In genomic region chr17:41935641-41936040, GRCh38 we compare ENCODE assay signal across 30 cellular contexts.
"Had no signal": no experiment of that assay in that cellular context is flagged by ENCODE, and none has a peak within 500 bp of the region (broad histone marks: within the 10 kb centered on the region; RNA-seq: fewer than 3 reads in every experiment).

No MANE protein-coding gene starts in this region.

- H3K4me3 Mint-ChIP-seq: activated B cell treated with CpG ODN at 0.5 μM for 24 hours; activated CD8-positive, alpha-beta T cell treated with anti-CD3 and anti-CD28 coated beads for 36 hours; activated naive CD4-positive, alpha-beta T cell treated with anti-CD3 and anti-CD28 coated beads for 36 hours; activated naive CD4-positive, alpha-beta T cell treated with anti-CD3 and anti-CD28 coated beads, Interleukin-2, amount 50 U/mL, for 24 hours; activated naive CD8-positive, alpha-beta T cell treated with anti-CD3 and anti-CD28 coated beads for 36 hours; activated naive CD8-positive, alpha-beta T cell treated with anti-CD3 and anti-CD28 coated beads, Interleukin-2, amount 50 U/mL, for 24 hours; activated T-cell treated with anti-CD3 and anti-CD28 coated beads, Interleukin-2, amount 50 U/mL, for 4 hours; activated T-helper 17 cell treated with anti-CD3 and anti-CD28 coated beads, Interleukin-2, amount 50 U/mL, for 72 hours; effector memory CD8-positive, alpha-beta T cell had no signal

- H3K9me3 Mint-ChIP-seq: activated B cell treated with CpG ODN at 0.5 μM for 24 hours; activated CD8-positive, alpha-beta T cell treated with anti-CD3 and anti-CD28 coated beads for 36 hours; activated naive CD4-positive, alpha-beta T cell treated with anti-CD3 and anti-CD28 coated beads for 36 hours; activated naive CD4-positive, alpha-beta T cell treated with anti-CD3 and anti-CD28 coated beads, Interleukin-2, amount 50 U/mL, for 24 hours; activated naive CD8-positive, alpha-beta T cell treated with anti-CD3 and anti-CD28 coated beads for 36 hours; activated naive CD8-positive, alpha-beta T cell treated with anti-CD3 and anti-CD28 coated beads, Interleukin-2, amount 50 U/mL, for 24 hours; activated T-cell treated with anti-CD3 and anti-CD28 coated beads, Interleukin-2, amount 50 U/mL, for 4 hours; activated T-helper 17 cell treated with anti-CD3 and anti-CD28 coated beads, Interleukin-2, amount 50 U/mL, for 72 hours; effector memory CD8-positive, alpha-beta T cell had no signal

- H3K27me3 ChIP-seq: adrenal gland, body of pancreas, gastrocnemius medialis, heart left ventricle had no signal

- H3K27me3 Mint-ChIP-seq: activated B cell treated with CpG ODN at 0.5 μM for 24 hours; activated naive CD4-positive, alpha-beta T cell treated with anti-CD3 and anti-CD28 coated beads, Interleukin-2, amount 50 U/mL, for 24 hours; activated naive CD8-positive, alpha-beta T cell treated with anti-CD3 and anti-CD28 coated beads for 36 hours; activated naive CD8-positive, alpha-beta T cell treated with anti-CD3 and anti-CD28 coated beads, Interleukin-2, amount 50 U/mL, for 24 hours had no signal

- ATAC-seq: activated CD4-positive, CD25-positive, alpha-beta regulatory T cell treated with anti-CD3 and anti-CD28 coated beads, Interleukin-2, amount 50 U/mL, for 24 hours; activated CD8-positive, alpha-beta T cell treated with anti-CD3 and anti-CD28 coated beads for 36 hours; activated naive CD8-positive, alpha-beta T cell treated with anti-CD3 and anti-CD28 coated beads, Interleukin-2, amount 50 U/mL, for 24 hours; activated T-cell treated with anti-CD3 and anti-CD28 coated beads, Interleukin-2, amount 50 U/mL, for 4 hours; activated T-helper 17 cell treated with anti-CD3 and anti-CD28 coated beads, Interleukin-2, amount 50 U/mL, for 72 hours; body of pancreas; effector memory CD8-positive, alpha-beta T cell; gastrocnemius medialis; heart left ventricle had no signal

- H3K27ac Mint-ChIP-seq: activated B cell treated with CpG ODN at 0.5 μM for 24 hours; activated CD8-positive, alpha-beta T cell treated with anti-CD3 and anti-CD28 coated beads for 36 hours; activated naive CD4-positive, alpha-beta T cell treated with anti-CD3 and anti-CD28 coated beads for 36 hours; activated naive CD4-positive, alpha-beta T cell treated with anti-CD3 and anti-CD28 coated beads, Interleukin-2, amount 50 U/mL, for 24 hours; activated naive CD8-positive, alpha-beta T cell treated with anti-CD3 and anti-CD28 coated beads for 36 hours; activated naive CD8-positive, alpha-beta T cell treated with anti-CD3 and anti-CD28 coated beads, Interleukin-2, amount 50 U/mL, for 24 hours; activated T-helper 17 cell treated with anti-CD3 and anti-CD28 coated beads, Interleukin-2, amount 50 U/mL, for 72 hours; effector memory CD8-positive, alpha-beta T cell had no signal

- H3K36me3 Mint-ChIP-seq: activated naive CD4-positive, alpha-beta T cell treated with anti-CD3 and anti-CD28 coated beads, Interleukin-2, amount 50 U/mL, for 24 hours; activated naive CD8-positive, alpha-beta T cell treated with anti-CD3 and anti-CD28 coated beads for 36 hours had no signal

- FAIRE-seq: colon had no signal

- H3K4me1 ChIP-seq: adrenal gland had no signal

- H3K36me3 ChIP-seq: adrenal gland, gastrocnemius medialis had no signal

- H3K4me3 ChIP-seq: adrenal gland, body of pancreas, gastrocnemius medialis, heart left ventricle had no signal

- H3K9me3 ChIP-seq: adrenal gland, body of pancreas, gastrocnemius medialis, heart left ventricle had no signal

- H3K4me1 Mint-ChIP-seq: activated T-helper 17 cell treated with anti-CD3 and anti-CD28 coated beads, Interleukin-2, amount 50 U/mL, for 72 hours had no signal

- DNase-seq: activated B cell treated with CpG ODN at 0.5 μM for 24 hours; activated CD4-positive, alpha-beta T cell treated with anti-CD3 and anti-CD28 coated beads for 48 hours; activated CD4-positive, alpha-beta T cell treated with anti-CD3 and anti-CD28 coated beads, Interleukin-2, amount 50 U/mL, for 1 hour; activated CD4-positive, alpha-beta T cell treated with anti-CD3 and anti-CD28 coated beads, Interleukin-2, amount 50 U/mL, for 48 hours; activated CD8-positive, alpha-beta memory T cell treated with anti-CD3 and anti-CD28 coated beads for 24 hours; activated CD8-positive, alpha-beta T cell treated with anti-CD3 and anti-CD28 coated beads for 36 hours; activated effector memory CD4-positive, alpha-beta T cell treated with anti-CD3 and anti-CD28 coated beads, Interleukin-2, amount 50 U/mL, for 16 hours; activated naive CD4-positive, alpha-beta T cell treated with anti-CD3 and anti-CD28 coated beads for 36 hours; activated naive CD8-positive, alpha-beta T cell treated with anti-CD3 and anti-CD28 coated beads for 36 hours; activated naive CD8-positive, alpha-beta T cell treated with anti-CD3 and anti-CD28 coated beads, Interleukin-2, amount 50 U/mL, for 24 hours; activated T-cell treated with anti-CD3 and anti-CD28 coated beads, Interleukin-2, amount 50 U/mL, for 4 hours; adrenal gland; amygdala; aorta; body of pancreas; cortex of kidney; dermis blood vessel endothelial cell; effector CD4-positive, alpha-beta T cell; effector memory CD8-positive, alpha-beta T cell; foreskin fibroblast; gastrocnemius medialis; glutamatergic neuron; heart left ventricle; T-helper 1 cell; T-helper 2 cell had no signal

- H3K27ac ChIP-seq: adrenal gland, body of pancreas, epithelial cell of prostate, gastrocnemius medialis, heart left ventricle had no signal
